29 cellular contexts compared by ENCODE assay signal in genomic region chrX:103344606-103345005, GRCh38. TPM values are rescaled to one million over a fixed set of nuclear protein-coding genes. Genes with fewer than 3 reads are reported as not detected.
"Had no signal": no experiment of that assay in that cellular context is flagged by ENCODE, and none has a peak within 500 bp of the region (broad histone marks: within the 10 kb centered on the region; RNA-seq: fewer than 3 reads in every experiment).

No MANE protein-coding gene starts in this region.

- H3K27ac ChIP-seq: dorsolateral prefrontal cortex, esophagus squamous epithelium, lower lobe of right lung, neutrophil, pancreas, right atrium auricular region, suprapubic skin, transverse colon, upper lobe of right lung, uterus had no signal

- DNase-seq: cortex of kidney; dorsolateral prefrontal cortex; effector CD4-positive, alpha-beta T cell; erythroblast; esophagus squamous epithelium; hypothalamus; immature natural killer cell; islet precursor cell; kidney glomerular epithelial cell; left colon; left ventricle myocardium superior; lower lobe of right lung; mucosa of descending colon; naive B cell; pancreas; stimulated activated CD4-positive, alpha-beta T cell treated with anti-CD3 and anti-CD28 coated beads, Interleukin-12 subunit alpha, Interleukin-12 subunit beta, amount 100 ng/mL, for 4 hours; stimulated activated CD4-positive, alpha-beta T cell treated with anti-CD3 and anti-CD28 coated beads, Interleukin-1b, Interleukin-23, amount 100 ng/mL, for 48 hours; stimulated activated CD4-positive, alpha-beta T cell treated with anti-CD3 and anti-CD28 coated beads, Interleukin-4, amount 100 ng/mL, for 1 hour; stimulated activated CD8-positive, alpha-beta memory T cell treated with anti-CD3 and anti-CD28 coated beads, Interleukin-4, amount 100 ng/mL, for 48 hours; stimulated activated naive CD4-positive, alpha-beta T cell; stimulated activated naive CD8-positive, alpha-beta T cell treated with anti-CD3 and anti-CD28 coated beads, Interleukin-15, amount 100 ng/mL, for 72 hours; transverse colon; upper lobe of right lung; uterus had no signal

- H3K4me3 ChIP-seq: dorsolateral prefrontal cortex, esophagus squamous epithelium, lower lobe of right lung, mucosa of descending colon, pancreas, right atrium auricular region, smooth muscle cell, suprapubic skin, transverse colon, upper lobe of right lung, uterus had no signal

RNA-seq across cellular contexts. Expression of gene TCEAL7, which starts 14.6 kb away (rescaled TPM):
- total RNA-seq: natural killer cell treated with Interleukin-12 subunit alpha and Interleukin-12 subunit beta and Interleukin-15 and Interleukin-18, amount 100 ng/mL, for 72 hours had no signal
